ENCODE assay signal across 16 cellular contexts in the genomic region with DNA sequence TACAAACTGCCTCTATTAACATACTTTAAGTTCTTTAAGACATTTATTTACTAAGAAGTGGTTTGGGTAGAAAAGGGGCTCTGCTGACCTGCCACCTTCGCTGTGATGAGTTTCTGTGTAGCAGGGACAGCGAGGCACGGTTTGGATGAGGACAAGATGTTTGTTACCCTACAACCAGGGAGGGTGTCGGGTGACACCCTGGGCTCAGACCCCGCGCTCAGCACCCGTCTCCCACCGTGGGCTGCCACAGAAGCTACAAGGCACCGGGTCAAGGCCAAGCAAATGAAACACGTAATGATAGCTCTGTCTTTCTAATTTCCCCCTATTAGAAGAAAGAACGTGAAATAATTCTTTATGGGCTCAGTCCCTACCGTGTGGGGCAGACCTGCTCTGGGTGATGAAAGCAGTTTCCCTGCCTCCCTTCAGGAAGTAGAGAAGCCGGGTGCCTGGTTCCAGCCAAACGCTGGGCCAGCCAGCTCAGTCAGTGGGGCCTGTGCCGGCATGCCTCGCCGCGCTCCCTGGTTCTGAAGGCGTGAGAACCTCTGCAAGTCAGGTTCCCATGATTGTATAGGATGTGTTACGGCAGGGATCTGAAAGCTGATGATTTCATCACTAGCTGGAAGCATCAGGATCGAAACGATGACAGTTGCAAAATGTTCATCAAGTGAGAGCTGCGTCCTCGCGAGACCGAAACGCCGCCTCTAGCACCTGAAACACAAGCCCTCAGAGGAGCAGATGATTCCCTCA. TPM values are rescaled to one million over a fixed set of nuclear protein-coding genes. Genes with fewer than 3 reads are reported as not detected.
A peak's percentile ranks its signal among the peaks of the same experiment; 100 is the strongest.
DNase-seq lines count a peak whose midpoint lies in the region; ATAC-seq and TF ChIP-seq lines count a peak whose summit lies in the region.
"Had no signal": no experiment of that assay in that cellular context is flagged by ENCODE, and none has a peak within 500 bp of the region (broad histone marks: within the 10 kb centered on the region; RNA-seq: fewer than 3 reads in every experiment).

No MANE protein-coding gene starts in this region.

- ATAC-seq in HG02759 (IDR thresholded peaks at IDR 0.05; ENCODE audit: unreplicated experiment) (no peak), GM18861 (IDR thresholded peaks at IDR 0.05; ENCODE audit: unreplicated experiment) (no peak)
- ATAC-seq: activated naive CD8-positive, alpha-beta T cell treated with anti-CD3 and anti-CD28 coated beads, Interleukin-2, amount 50 U/mL, for 24 hours had no signal

- no peaks in the 10 kb centered on the region for H3K27me3 ChIP-seq in trophoblast cell (ENCODE audit: insufficient read depth, low read length)
- H3K27me3 ChIP-seq: gastroesophageal sphincter had no signal

- H3K4me1 ChIP-seq in trophoblast cell (ENCODE audit: control insufficient read depth in 1 of 2, insufficient read depth in 2 of 2, low read length in 2 of 2), result peaks cover 31% of the 10 kb centered on the region in 2 experiments

- H3K9ac ChIP-seq in trophoblast cell (ENCODE audit: low read length), result no peak overlapping the region

- H3K18ac ChIP-seq in trophoblast cell (ENCODE audit: low read length), result peak overlapping the region; percentile 52

- peak overlapping the region; percentile 51 for H3K4ac ChIP-seq in trophoblast cell (ENCODE audit: low read depth, low read length)

- H3K14ac ChIP-seq in trophoblast cell (ENCODE audit: low read length), result peak overlapping the region; percentile 66

- peaks cover 28% of the 10 kb centered on the region for H3K4me1 Mint-ChIP-seq in endothelial cell (ENCODE audit: unreplicated experiment)
- no peaks in the 10 kb centered on the region for H3K4me1 Mint-ChIP-seq in activated T-cell treated with anti-CD3 and anti-CD28 coated beads, Interleukin-2, amount 50 U/mL, for 24 hours (ENCODE audit: low read depth)

- H3K36me3 ChIP-seq in trophoblast cell (ENCODE audit: control insufficient read depth in 1 of 2, insufficient read depth in 2 of 2, low read length in 2 of 2), result peaks cover 14 to 22% of the 10 kb centered on the region in 2 experiments
- H3K36me3 ChIP-seq: neutrophil had no signal

- H2AK5ac ChIP-seq in trophoblast cell (ENCODE audit: low read length), result peak overlapping the region; percentile 71

- peak overlapping the region; percentile 32 for H2AFZ ChIP-seq in trophoblast cell (ENCODE audit: insufficient read depth, low read length, poor library complexity)

- H3K9me3 Mint-ChIP-seq in endothelial cell (ENCODE audit: unreplicated experiment), result no peaks in the 10 kb centered on the region
- H3K9me3 Mint-ChIP-seq in activated T-cell treated with anti-CD3 and anti-CD28 coated beads, Interleukin-2, amount 50 U/mL, for 24 hours, result no peaks in the 10 kb centered on the region
- H3K9me3 Mint-ChIP-seq: activated naive CD8-positive, alpha-beta T cell treated with anti-CD3 and anti-CD28 coated beads, Interleukin-2, amount 50 U/mL, for 24 hours had no signal

- peak overlapping the region; percentile 15 for H2BK12ac ChIP-seq in trophoblast cell (ENCODE audit: low read length)

- no peak overlapping the region for H4K12ac ChIP-seq in trophoblast cell (ENCODE audit: low read depth, low read length)

- H3K27ac ChIP-seq in trophoblast cell (ENCODE audit: low read depth, low read length), result peak overlapping the region; percentile 7
- H3K27ac ChIP-seq: neutrophil had no signal

- DNase-seq in CD1c-positive myeloid dendritic cell (ENCODE audit: extremely low spot score), result peak; percentile 70
- peak; percentile 73 for DNase-seq in NCI-H2171 (lab: John Stamatoyannopoulos, UW)
- DNase-seq in endothelial cell (ENCODE audit: low spot score), result no peak
- peak; percentile 30 to 52 for DNase-seq in trophoblast cell
- no peak for DNase-seq in activated T-cell treated with anti-CD3 and anti-CD28 coated beads, Interleukin-2, amount 50 U/mL, for 24 hours
- DNase-seq in hypothalamus (lab: John Stamatoyannopoulos, UW), result no peak
- DNase-seq: activated naive CD8-positive, alpha-beta T cell treated with anti-CD3 and anti-CD28 coated beads, Interleukin-2, amount 50 U/mL, for 24 hours; kidney glomerular epithelial cell; NCI-H524; SHP77 treated with DMSO at 0.1 percent for 48 hours; stimulated activated CD4-positive, alpha-beta T cell treated with anti-CD3 and anti-CD28 coated beads, Interleukin-15, amount 100 ng/mL, for 24 hours had no signal

- H3K4me2 ChIP-seq in trophoblast cell (ENCODE audit: low read length), result no peak overlapping the region

- H3K27ac Mint-ChIP-seq in endothelial cell (ENCODE audit: unreplicated experiment), result peak overlapping the region; percentile 70
- no peak overlapping the region for H3K27ac Mint-ChIP-seq in activated T-cell treated with anti-CD3 and anti-CD28 coated beads, Interleukin-2, amount 50 U/mL, for 24 hours
- H3K27ac Mint-ChIP-seq: activated naive CD8-positive, alpha-beta T cell treated with anti-CD3 and anti-CD28 coated beads, Interleukin-2, amount 50 U/mL, for 24 hours had no signal

- H3K79me2 ChIP-seq in trophoblast cell (ENCODE audit: control insufficient read depth, insufficient read depth, low read length, poor library complexity), result peaks cover 2% of the 10 kb centered on the region

- no peaks in the 10 kb centered on the region for H3K9me3 ChIP-seq in trophoblast cell (ENCODE audit: insufficient read depth, low read depth, low read length)
- H3K9me3 ChIP-seq: gastroesophageal sphincter, neutrophil had no signal

- no peak overlapping the region for H3K23ac ChIP-seq in trophoblast cell (ENCODE audit: low read length)

- H4K8ac ChIP-seq in trophoblast cell (ENCODE audit: low read depth, low read length), result peak overlapping the region; percentile 35

- peak overlapping the region; percentile 8 for H2BK5ac ChIP-seq in trophoblast cell (ENCODE audit: low read depth, low read length, poor library complexity)

- H3K79me1 ChIP-seq in trophoblast cell (ENCODE audit: low read length), result peaks cover 16% of the 10 kb centered on the region

- H3K4me3 Mint-ChIP-seq in endothelial cell (ENCODE audit: unreplicated experiment), result no peak overlapping the region
- no peak overlapping the region for H3K4me3 Mint-ChIP-seq in activated T-cell treated with anti-CD3 and anti-CD28 coated beads, Interleukin-2, amount 50 U/mL, for 24 hours
- H3K4me3 Mint-ChIP-seq: activated naive CD8-positive, alpha-beta T cell treated with anti-CD3 and anti-CD28 coated beads, Interleukin-2, amount 50 U/mL, for 24 hours had no signal

- no peak for TF ChIP-seq CTCF in endothelial cell (IDR thresholded peaks at IDR 0.05; ENCODE audit: unreplicated experiment)

- peak overlapping the region; percentile 69 for H4K91ac ChIP-seq in trophoblast cell (ENCODE audit: low read depth, low read length)

- no peak overlapping the region for H3K4me3 ChIP-seq in trophoblast cell (ENCODE audit: low read depth, low read length)
- H3K4me3 ChIP-seq: gastroesophageal sphincter had no signal

- H2BK120ac ChIP-seq in trophoblast cell (ENCODE audit: insufficient read depth, low read length, poor library complexity), result peak overlapping the region; percentile 45

- peaks cover 9% of the 10 kb centered on the region for H3K36me3 Mint-ChIP-seq in endothelial cell (ENCODE audit: low read depth, unreplicated experiment)
- H3K36me3 Mint-ChIP-seq in activated T-cell treated with anti-CD3 and anti-CD28 coated beads, Interleukin-2, amount 50 U/mL, for 24 hours (ENCODE audit: low read depth), result peaks cover 46% of the 10 kb centered on the region

- peaks cover 4% of the 10 kb centered on the region for H3K27me3 Mint-ChIP-seq in endothelial cell (ENCODE audit: unreplicated experiment)
- no peaks in the 10 kb centered on the region for H3K27me3 Mint-ChIP-seq in activated T-cell treated with anti-CD3 and anti-CD28 coated beads, Interleukin-2, amount 50 U/mL, for 24 hours
- H3K27me3 Mint-ChIP-seq: activated naive CD8-positive, alpha-beta T cell treated with anti-CD3 and anti-CD28 coated beads, Interleukin-2, amount 50 U/mL, for 24 hours had no signal

- WGBS in trophoblast cell (ENCODE audit: extremely low coverage, insufficient coverage, insufficient read length), result no CpG with 5 or more reads among the region's 28 CpGs

RNA-seq across cellular contexts. Expression of a gene that starts 3.9 kb away (rescaled TPM):
- total RNA-seq in endothelial cell (ENCODE audit: unreplicated experiment), result 0.31 TPM
- polyA plus RNA-seq in trophoblast cell (2013), result 28.8 and 29.8 TPM in 2 replicates
- total RNA-seq: H4 had no signal

Comparison
In these comparisons a context has a peak if more than half of its experiments do, and no peak if none do; other contexts are left out.
1. DNase-seq: peak in CD1c-positive myeloid dendritic cell (single experiment), NCI-H2171 (single experiment) and trophoblast cell (2 of 2); none in endothelial cell (single experiment), activated T-cell treated with anti-CD3 and anti-CD28 coated beads, Interleukin-2, amount 50 U/mL, for 24 hours (single experiment) and hypothalamus (0 of 51).